In genomic region chr3:188257384-188257961, GRCh38 we compare ENCODE assay signal across 1 cellular context.
TF ChIP-seq lines count a peak whose summit lies in the region.

No MANE protein-coding gene starts in this region.

TF ChIP-seq in WTC11, 78 proteins besides CTCF, POLR2A, EP300 and RAD21 (continued from another document):
- TF ChIP-seq AR (CRISPR knock-in tag; IDR thresholded peaks at IDR 0.05) (no peak), SMAD3 (CRISPR knock-in tag; IDR thresholded peaks at IDR 0.05; ENCODE audit: borderline replicate concordance) (no peak), ZNF317 (CRISPR knock-in tag; IDR thresholded peaks at IDR 0.05; ENCODE audit: borderline replicate concordance, low read depth) (no peak), E2F5 (CRISPR knock-in tag; IDR thresholded peaks at IDR 0.05) (no peak), IRF1 (CRISPR knock-in tag; IDR thresholded peaks at IDR 0.05) (no peak)
